Comparison of ENCODE assay signal across 17 cellular contexts in the genomic region with DNA sequence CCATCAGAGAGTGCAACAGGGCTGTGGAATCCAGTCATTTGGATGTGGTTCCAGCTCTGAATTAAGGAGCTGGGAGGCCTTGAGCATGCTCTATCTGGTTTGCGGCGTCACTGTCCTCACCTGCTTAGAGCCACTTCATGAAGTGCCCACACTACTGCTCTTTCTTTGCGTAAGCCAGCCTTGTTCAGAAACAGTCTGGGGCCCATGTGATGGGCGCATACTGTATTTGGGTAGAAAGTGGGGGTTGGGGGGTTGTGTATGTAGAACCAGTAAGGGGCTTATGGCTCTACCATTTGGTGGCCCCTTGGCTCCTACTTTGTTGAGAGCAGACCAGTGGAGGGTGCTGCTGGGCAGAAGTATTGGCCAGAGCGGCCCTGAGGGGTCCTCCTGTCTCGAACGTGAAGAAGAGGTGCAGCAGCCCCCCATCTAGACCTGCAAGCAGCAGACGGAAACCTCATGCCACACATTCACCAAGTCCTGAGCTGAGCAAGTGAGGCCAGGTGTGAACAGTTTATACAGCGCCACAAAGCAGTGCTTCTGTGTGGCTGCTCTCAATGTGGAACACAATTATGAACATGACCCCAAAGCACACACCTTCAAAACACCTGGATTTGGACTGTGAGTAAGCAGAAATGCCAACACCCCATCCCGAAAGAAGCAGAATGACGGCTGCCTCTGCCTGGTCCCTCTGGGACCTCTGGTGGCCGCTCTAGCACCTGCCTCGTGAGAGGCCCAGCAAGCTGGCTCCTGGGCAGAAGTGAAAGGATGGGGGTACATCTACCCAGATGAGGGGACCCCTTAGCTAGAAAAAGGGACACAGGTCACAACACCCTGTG. TPM values are rescaled to one million over a fixed set of nuclear protein-coding genes. Genes with fewer than 3 reads are reported as not detected.
DNase-seq lines count a peak whose midpoint lies in the region; ATAC-seq and TF ChIP-seq lines count a peak whose summit lies in the region.
"Had no signal": no experiment of that assay in that cellular context is flagged by ENCODE, and none has a peak within 500 bp of the region (broad histone marks: within the 10 kb centered on the region; RNA-seq: fewer than 3 reads in every experiment).

No MANE protein-coding gene starts in this region.

- TF ChIP-seq EP300 in esophagus muscularis mucosa (IDR thresholded peaks at IDR 0.05): no peak

- no peaks in the 10 kb centered on the region for H3K4me1 ChIP-seq in DND-41 (ENCODE audit: insufficient read depth, low read length)
- peaks cover 6% of the 10 kb centered on the region; the same call in 1 of the 2 replicates for H3K4me1 ChIP-seq in OCI-LY3 (ENCODE audit: low read length)
- peaks cover 0 to 4% (median 0%) of the 10 kb centered on the region in 4 donors for H3K4me1 ChIP-seq in esophagus muscularis mucosa
- no peaks in the 10 kb centered on the region for H3K4me1 ChIP-seq in mucosa of descending colon (ENCODE audit: low read depth)

- H3K36me3 ChIP-seq in DND-41 (ENCODE audit: insufficient read depth, low read length) (no peaks in the 10 kb centered on the region), OCI-LY3 (replicated peaks; ENCODE audit: low read depth, low read length) (no peaks in the 10 kb centered on the region), esophagus muscularis mucosa (peaks cover 0 to 46% (median 27%) of the 10 kb centered on the region in 4 donors), mucosa of descending colon (ENCODE audit: low read depth) (no peaks in the 10 kb centered on the region)

- 90% methylated on average over 8 of the region's 13 CpGs for WGBS in esophagus muscularis mucosa

- no peaks in the 10 kb centered on the region for H3K9me3 ChIP-seq in DND-41 (ENCODE audit: insufficient read depth, low read length, severe bottlenecking)
- no peaks in the 10 kb centered on the region for H3K9me3 ChIP-seq in OCI-LY3 (ENCODE audit: insufficient read depth, low read length)
- no peaks in the 10 kb centered on the region for H3K9me3 ChIP-seq in esophagus muscularis mucosa
- H3K9me3 ChIP-seq in mucosa of descending colon: no peaks in the 10 kb centered on the region
- H3K9me3 ChIP-seq: SK-N-SH had no signal

- H3K27me3 ChIP-seq in DND-41 (ENCODE audit: insufficient read depth, low read length, poor library complexity) (no peaks in the 10 kb centered on the region), OCI-LY3 (ENCODE audit: low read depth, low read length) (no peaks in the 10 kb centered on the region), esophagus muscularis mucosa (no peaks in the 10 kb centered on the region)

- DNase-seq in DND-41 (no peak), esophagus muscularis mucosa (ENCODE audit: extremely low spot score) (peak; percentile 57), mucosa of descending colon (no peak), DMS79 (lab: John Stamatoyannopoulos, UW) (no peak), GM19238 (ENCODE audit: insufficient read length, low spot score) (no peak)
- DNase-seq: activated CD4-positive, alpha-beta T cell treated with anti-CD3 and anti-CD28 coated beads, Interleukin-2, amount 50 U/mL, for 1 hour; activated naive CD4-positive, alpha-beta T cell; anterior cingulate cortex; left colon; NCI-H2029; NCI-H524 treated with DMSO at 0.1 percent for 48 hours; occipital lobe; SK-N-SH had no signal

- H3K27ac ChIP-seq in DND-41 (ENCODE audit: low read length) (no peak overlapping the region), OCI-LY3 (ENCODE audit: low read length) (no peak overlapping the region), esophagus muscularis mucosa (replicated peaks in 1 of 4) (no peak overlapping the region)

- H3K79me2 ChIP-seq in DND-41 (ENCODE audit: insufficient read depth, low read length): no peaks in the 10 kb centered on the region
- no peaks in the 10 kb centered on the region for H3K79me2 ChIP-seq in OCI-LY3 (ENCODE audit: low read length)

- no peak overlapping the region for H3K4me3 ChIP-seq in DND-41 (ENCODE audit: low read depth in 1 of 2, low read length in 2 of 2)
- H3K4me3 ChIP-seq in OCI-LY3 (ENCODE audit: low read length): no peak overlapping the region
- no peak overlapping the region for H3K4me3 ChIP-seq in esophagus muscularis mucosa
- H3K4me3 ChIP-seq in mucosa of descending colon: no peak overlapping the region

- TF ChIP-seq CTCF in DND-41 (IDR thresholded peaks at IDR 0.05; ENCODE audit: borderline replicate concordance, extremely low read depth, low read length, poor library complexity, severe bottlenecking) (peak; percentile 30), OCI-LY3 (IDR thresholded peaks at IDR 0.05; ENCODE audit: low read depth, low read length) (peak; percentile 31), esophagus muscularis mucosa (IDR thresholded peaks at IDR 0.05) (no peak), mucosa of descending colon (IDR thresholded peaks at IDR 0.05) (no peak)

- H3K4me2 ChIP-seq in DND-41 (ENCODE audit: insufficient read depth, low read length) (no peak overlapping the region), OCI-LY3 (ENCODE audit: low read length) (peak overlapping the region; percentile 23; the same call in 1 of the 2 replicates)
- H3K4me2 ChIP-seq: SK-N-SH had no signal

- no peaks in the 10 kb centered on the region for H4K20me1 ChIP-seq in DND-41 (ENCODE audit: insufficient read depth, low read length)
- no peaks in the 10 kb centered on the region for H4K20me1 ChIP-seq in OCI-LY3 (ENCODE audit: insufficient read depth, low read length)

- H3K9ac ChIP-seq in DND-41 (ENCODE audit: low read depth, low read length) (no peak overlapping the region), OCI-LY3 (ENCODE audit: low read length) (no peak overlapping the region)
- H3K9ac ChIP-seq: SK-N-SH had no signal

- TF ChIP-seq POLR2A in esophagus muscularis mucosa (IDR thresholded peaks at IDR 0.05; ENCODE audit: low read depth): no peak

- H2AFZ ChIP-seq in DND-41 (ENCODE audit: low read depth, low read length) (no peak overlapping the region), OCI-LY3 (ENCODE audit: low read depth, low read length) (no peak overlapping the region)

- intact Hi-C loops in esophagus muscularis mucosa (cut with DNase I): no loop called here
- intact Hi-C loops in mucosa of descending colon (cut with DNase I, micrococcal nuclease): no loop called here

- ATAC-seq in DND-41 (ENCODE audit: insufficient read depth, low read depth): no peak
- peak; percentile 62 for ATAC-seq in GM18867 (IDR thresholded peaks at IDR 0.05; ENCODE audit: unreplicated experiment)
- no peak for ATAC-seq in mucosa of descending colon
- ATAC-seq in GM19324 (IDR thresholded peaks at IDR 0.05; ENCODE audit: low FRiP score, unreplicated experiment): no peak
- ATAC-seq: left colon, Panc1 had no signal

RNA-seq across cellular contexts. Expression of a gene that starts 26.6 kb away (rescaled TPM):
- total RNA-seq in esophagus muscularis mucosa (10 to 100 TPM; 11.2 to 28.2 (median 18.5) TPM), mucosa of descending colon (10 to 100 TPM; 29.2 to 38.1 (median 31.2) TPM)

Comparison
In these comparisons a context has a peak if more than half of its experiments do, and no peak if none do; other contexts are left out.
1. CTCF ChIP-seq: peak in DND-41 (single experiment) and OCI-LY3 (single experiment); none in esophagus muscularis mucosa (0 of 3) and mucosa of descending colon (single experiment).